In the genomic region with DNA sequence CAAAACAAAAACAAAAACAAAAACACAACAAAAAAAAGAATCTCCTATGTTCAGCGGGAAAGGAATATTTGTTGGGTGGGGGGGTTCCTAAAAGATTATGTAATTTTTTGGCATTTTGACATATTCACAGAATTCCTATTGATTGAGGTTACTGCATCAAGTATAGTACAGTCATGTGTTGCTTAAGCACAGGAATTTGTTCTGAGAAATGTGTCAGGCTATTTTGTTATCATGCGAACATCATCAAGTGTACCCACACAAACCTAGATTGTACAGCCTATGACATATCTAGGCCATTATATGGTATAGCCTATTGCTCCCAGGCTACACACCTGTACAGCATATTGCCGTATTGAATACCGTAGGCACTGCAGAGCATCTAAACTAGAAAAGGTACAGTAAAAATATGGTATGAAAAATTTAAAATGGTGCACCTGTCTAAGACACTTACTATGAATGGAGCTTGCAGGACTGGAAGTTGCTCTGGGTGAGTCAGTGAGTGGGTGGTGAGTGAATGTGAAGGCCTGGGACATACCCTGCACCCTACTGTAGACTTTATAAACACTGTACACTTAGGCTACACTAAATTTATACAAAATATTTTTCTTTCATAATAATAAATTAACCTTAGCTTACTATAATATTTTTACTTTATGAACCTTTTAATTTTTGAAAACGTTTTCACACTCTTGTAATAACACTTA, we compare ENCODE assay signal across 23 cellular contexts.
DNase-seq lines count a peak whose midpoint lies in the region; ATAC-seq, FAIRE-seq and TF ChIP-seq lines count a peak whose summit lies in the region.
"Had no signal": no experiment of that assay in that cellular context is flagged by ENCODE, and none has a peak within 500 bp of the region (broad histone marks: within the 10 kb centered on the region; RNA-seq: fewer than 3 reads in every experiment).

No MANE protein-coding gene starts in this region.

- H3K36me3 ChIP-seq in HEK293 (ENCODE audit: control insufficient read depth in 2 of 2, insufficient read depth in 1 of 2, low read length in 2 of 2) (no peaks in the 10 kb centered on the region), K562 (ENCODE audit: control insufficient read depth, insufficient read depth, low read length) (no peaks in the 10 kb centered on the region)

- TF ChIP-seq CTCF in HEK293 (tag by site-specific recombination; IDR thresholded peaks at IDR 0.05) = no peak
- no peak for TF ChIP-seq CTCF in K562 (IDR thresholded peaks at IDR 0.05 in 2 of 3, conservative IDR thresholded peaks at IDR 0.05 in 1 of 3; ENCODE audit: insufficient read depth in 2 of 3, low read depth in 1 of 3, low read length in 3 of 3)

- H3K4me1 ChIP-seq in HEK293 (ENCODE audit: control insufficient read depth, insufficient read depth, low read length) = no peaks in the 10 kb centered on the region
- no peaks in the 10 kb centered on the region for H3K4me1 ChIP-seq in K562 (replicated peaks in 1 of 2; ENCODE audit: control insufficient read depth in 2 of 2, insufficient read depth in 2 of 2, low read length in 2 of 2)
- H3K4me1 ChIP-seq: heart right ventricle had no signal

- POLR2A ChIA-PET in activated CD4-positive, alpha-beta T cell treated with anti-CD3 and anti-CD28 coated beads for 36 hours (lab: Charles Lee) = no interaction called here
- POLR2A ChIA-PET in HEK293 (lab: Yijun Ruan, JAX) (no interaction called here), K562 (lab: Yijun Ruan, JAX) (no interaction called here)

- no peaks in the 10 kb centered on the region for H3K27me3 Mint-ChIP-seq in activated CD4-positive, alpha-beta T cell treated with anti-CD3 and anti-CD28 coated beads for 36 hours
- H3K27me3 Mint-ChIP-seq: activated naive CD4-positive, alpha-beta T cell treated with anti-CD3 and anti-CD28 coated beads, Interleukin-2, amount 10 ng/mL, durations not matched to agents 7 days and 5 days; B cell had no signal

- no peak overlapping the region for H3K27ac Mint-ChIP-seq in activated CD4-positive, alpha-beta T cell treated with anti-CD3 and anti-CD28 coated beads for 36 hours
- H3K27ac Mint-ChIP-seq: activated naive CD4-positive, alpha-beta T cell treated with anti-CD3 and anti-CD28 coated beads, Interleukin-2, amount 10 ng/mL, durations not matched to agents 7 days and 5 days; B cell had no signal

- TF ChIP-seq POLR2A in K562 (conservative IDR thresholded peaks at IDR 0.05) = no peak

- H3K4me2 ChIP-seq in K562 (ENCODE audit: insufficient read depth, low read length) = no peak overlapping the region
- H3K4me2 ChIP-seq: smooth muscle cell had no signal

- no peak for TF ChIP-seq RAD21 in K562 (CRISPR knock-in tag; conservative IDR thresholded peaks at IDR 0.05 in 1 of 2, IDR thresholded peaks at IDR 0.05 in 1 of 2)

- H3K79me2 ChIP-seq in K562 (ENCODE audit: control insufficient read depth, insufficient read depth, low read length) = no peaks in the 10 kb centered on the region; the same call in 2 of the 3 replicates

- peaks cover 2% of the 10 kb centered on the region for H3K9me3 Mint-ChIP-seq in activated CD4-positive, alpha-beta T cell treated with anti-CD3 and anti-CD28 coated beads for 36 hours (ENCODE audit: low read depth)
- H3K9me3 Mint-ChIP-seq: activated naive CD4-positive, alpha-beta T cell treated with anti-CD3 and anti-CD28 coated beads, Interleukin-2, amount 10 ng/mL, durations not matched to agents 7 days and 5 days had no signal

- in situ Hi-C loops in K562 (cut with MboI) = no loop called here

- H3K36me3 Mint-ChIP-seq in activated CD4-positive, alpha-beta T cell treated with anti-CD3 and anti-CD28 coated beads for 36 hours (ENCODE audit: low read depth) = peaks cover 28% of the 10 kb centered on the region

- no peak overlapping the region for H3K4me3 Mint-ChIP-seq in activated CD4-positive, alpha-beta T cell treated with anti-CD3 and anti-CD28 coated beads for 36 hours
- H3K4me3 Mint-ChIP-seq: activated naive CD4-positive, alpha-beta T cell treated with anti-CD3 and anti-CD28 coated beads, Interleukin-2, amount 10 ng/mL, durations not matched to agents 7 days and 5 days; activated T-cell treated with anti-CD3 and anti-CD28 coated beads, Interleukin-2, amount 50 U/mL, for 4 hours; B cell had no signal

- CTCF ChIA-PET in activated CD4-positive, alpha-beta T cell treated with anti-CD3 and anti-CD28 coated beads for 36 hours (lab: Charles Lee) = no interaction called here
- CTCF ChIA-PET in HEK293 (lab: Yijun Ruan, JAX) = no interaction called here
- CTCF ChIA-PET in K562 (lab: Yijun Ruan, JAX; ENCODE audit: low intra/inter-chr PET ratio) = no interaction called here

- H3K9me3 ChIP-seq in HEK293 (ENCODE audit: control insufficient read depth, insufficient read depth, low read depth, low read length) (no peaks in the 10 kb centered on the region), K562 (replicated peaks; ENCODE audit: control insufficient read depth, insufficient read depth, low read depth, low read length) (no peaks in the 10 kb centered on the region)

- H3K9ac ChIP-seq in K562 (ENCODE audit: insufficient read depth in 1 of 2, low read depth in 2 of 2, low read length in 2 of 2) = no peak overlapping the region

- TF ChIP-seq EP300 in K562 (IDR thresholded peaks at IDR 0.05; ENCODE audit: low read length) = no peak

- H2AFZ ChIP-seq in K562 (ENCODE audit: low read depth, low read length) = no peak overlapping the region

- intact Hi-C loops in activated CD4-positive, alpha-beta T cell treated with anti-CD3 and anti-CD28 coated beads for 36 hours (cut with DNase I, micrococcal nuclease) = no loop called here
- intact Hi-C loops in K562 (cut with micrococcal nuclease) = no loop called here

- H3K4me1 Mint-ChIP-seq in activated CD4-positive, alpha-beta T cell treated with anti-CD3 and anti-CD28 coated beads for 36 hours = peaks cover 9% of the 10 kb centered on the region
- H3K4me1 Mint-ChIP-seq: activated naive CD4-positive, alpha-beta T cell treated with anti-CD3 and anti-CD28 coated beads, Interleukin-2, amount 10 ng/mL, durations not matched to agents 7 days and 5 days; B cell had no signal

- BruUV-seq in K562 (replicated peaks; lab: Mats Ljungman, UMichigan) = no TSS peak

- H3K27ac ChIP-seq in HEK293 (ENCODE audit: extremely low read depth, low read depth, low read length) (no peak overlapping the region), K562 (ENCODE audit: extremely low read depth, low read depth, low read length) (no peak overlapping the region)
- H3K27ac ChIP-seq: heart right ventricle had no signal

- WGBS in K562 (ENCODE audit: insufficient coverage, low coverage, missing lambda C conversion rate) = 71% methylated on average over 5 of the region's 5 CpGs

- no peaks in the 10 kb centered on the region for H3K9me1 ChIP-seq in K562 (ENCODE audit: control insufficient read depth, insufficient read depth, low read length)

- DNase-seq in activated CD4-positive, alpha-beta T cell treated with anti-CD3 and anti-CD28 coated beads for 36 hours = peak; percentile 15
- DNase-seq in activated CD4-positive, alpha-beta T cell treated with anti-CD3 and anti-CD28 coated beads for 1 hour = no peak
- DNase-seq in K562 (ENCODE audit: extremely low read depth in 1 of 4, low spot score in 3 of 4) (no peak), iris pigment epithelial cell (ENCODE audit: low read depth) (peak; percentile 78), A172 (ENCODE audit: low spot score) (no peak)
- DNase-seq in stimulated activated CD4-positive, alpha-beta T cell treated with anti-CD3 and anti-CD28 coated beads, Interleukin-4, amount 100 ng/mL, for 4 hours = no peak
- DNase-seq: 8988T; activated naive CD4-positive, alpha-beta T cell treated with anti-CD3 and anti-CD28 coated beads, Interleukin-2, amount 10 ng/mL, durations not matched to agents 7 days and 5 days; activated T-cell treated with anti-CD3 and anti-CD28 coated beads, Interleukin-2, amount 50 U/mL, for 4 hours; anterior cingulate cortex; heart right ventricle; mesendoderm; NCI-H1694 treated with DMSO at 0.1 percent for 48 hours; NCI-H2171 treated with DMSO at 0.1 percent for 48 hours; NCI-H526; stimulated activated CD4-positive, alpha-beta T cell treated with anti-CD3 and anti-CD28 coated beads, Interleukin-2, amount 100 ng/mL, for 24 hours; substantia nigra had no signal

- H3K27me3 ChIP-seq in K562 (ENCODE audit: control insufficient read depth in 2 of 2, insufficient read depth in 2 of 2, low read length in 2 of 2) = no peaks in the 10 kb centered on the region
- H3K27me3 ChIP-seq: heart right ventricle had no signal

- FAIRE-seq in K562 (lab: Jason Lieb, UNC) = no peak
- FAIRE-seq: endothelial cell of umbilical vein had no signal

- no peak for ATAC-seq in activated CD4-positive, alpha-beta T cell treated with anti-CD3 and anti-CD28 coated beads for 36 hours
- ATAC-seq in K562 (peak; percentile 39; the same call in 1 of the 3 replicates), GM21390 (IDR thresholded peaks at IDR 0.05; ENCODE audit: unreplicated experiment) (no peak)
- ATAC-seq: activated T-cell treated with anti-CD3 and anti-CD28 coated beads, Interleukin-2, amount 50 U/mL, for 4 hours; heart right ventricle; left lobe of liver had no signal

- H3K4me3 ChIP-seq in HEK293 (ENCODE audit: low read depth, low read length) (no peak overlapping the region), K562 (no peak overlapping the region)
- H3K4me3 ChIP-seq: heart right ventricle, smooth muscle cell had no signal

- no peaks in the 10 kb centered on the region for H4K20me1 ChIP-seq in K562 (replicated peaks; ENCODE audit: control insufficient read depth, insufficient read depth, low read length)

TF ChIP-seq in HEK293, 187 proteins besides CTCF, POLR2A, EP300 and RAD21:
- no peak for TF ChIP-seq MZF1 (tag by site-specific recombination; IDR thresholded peaks at IDR 0.05; ENCODE audit: borderline replicate concordance)
- 0 out of 2 replicates have a peak, but pooled peaks have one; percentile 29 for TF ChIP-seq ZFHX2 (tag by site-specific recombination; conservative IDR thresholded peaks at IDR 0.05)
- TF ChIP-seq ZNF133 (tag by site-specific recombination; IDR thresholded peaks at IDR 0.05) = no peak

TF ChIP-seq in K562, 482 proteins besides CTCF, POLR2A, EP300 and RAD21:
- TF ChIP-seq YBX1 (IDR thresholded peaks at IDR 0.05) = no peak
- peak; percentile 61 for TF ChIP-seq EGR1 (conservative IDR thresholded peaks at IDR 0.05)
- TF ChIP-seq ARID3A (IDR thresholded peaks at IDR 0.05; ENCODE audit: borderline replicate concordance, low read depth, low read length) = no peak

Comparison
In these comparisons a context has a peak if more than half of its experiments do, and no peak if none do; other contexts are left out.
1. DNase-seq: peak in activated CD4-positive, alpha-beta T cell treated with anti-CD3 and anti-CD28 coated beads for 36 hours (single experiment) and iris pigment epithelial cell (single experiment); none in activated CD4-positive, alpha-beta T cell treated with anti-CD3 and anti-CD28 coated beads for 1 hour (single experiment), K562 (0 of 4), stimulated activated CD4-positive, alpha-beta T cell treated with anti-CD3 and anti-CD28 coated beads, Interleukin-4, amount 100 ng/mL, for 4 hours (0 of 2) and A172 (single experiment).